Comparison of ENCODE assay signal across 2 cellular contexts in genomic region chr7:84183741-84184140, GRCh38.
TF ChIP-seq lines count a peak whose summit lies in the region.

No MANE protein-coding gene starts in this region.

TF ChIP-seq in IMR-90, 13 proteins besides CTCF, POLR2A, EP300 and RAD21:
- TF ChIP-seq, protein P1, sequence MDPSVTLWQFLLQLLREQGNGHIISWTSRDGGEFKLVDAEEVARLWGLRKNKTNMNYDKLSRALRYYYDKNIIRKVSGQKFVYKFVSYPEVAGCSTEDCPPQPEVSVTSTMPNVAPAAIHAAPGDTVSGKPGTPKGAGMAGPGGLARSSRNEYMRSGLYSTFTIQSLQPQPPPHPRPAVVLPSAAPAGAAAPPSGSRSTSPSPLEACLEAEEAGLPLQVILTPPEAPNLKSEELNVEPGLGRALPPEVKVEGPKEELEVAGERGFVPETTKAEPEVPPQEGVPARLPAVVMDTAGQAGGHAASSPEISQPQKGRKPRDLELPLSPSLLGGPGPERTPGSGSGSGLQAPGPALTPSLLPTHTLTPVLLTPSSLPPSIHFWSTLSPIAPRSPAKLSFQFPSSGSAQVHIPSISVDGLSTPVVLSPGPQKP (IDR thresholded peaks at IDR 0.05; ENCODE audit: borderline replicate concordance, low read depth, low read length), result no peak
- TF ChIP-seq RCOR1 (IDR thresholded peaks at IDR 0.05; ENCODE audit: insufficient replicate concordance, low read length) (no peak), FOS (IDR thresholded peaks at IDR 0.05; ENCODE audit: low read depth, low read length) (no peak), MAZ (IDR thresholded peaks at IDR 0.05; ENCODE audit: borderline replicate concordance, low read depth, low read length) (no peak), MXI1 (IDR thresholded peaks at IDR 0.05; ENCODE audit: borderline replicate concordance, low read depth, low read length) (no peak), CHD1 (IDR thresholded peaks at IDR 0.05; ENCODE audit: low read depth, low read length) (no peak), BHLHE40 (IDR thresholded peaks at IDR 0.05; ENCODE audit: low read depth, low read length) (no peak), MAFK (IDR thresholded peaks at IDR 0.05; ENCODE audit: low read depth, low read length) (no peak), SMC3 (IDR thresholded peaks at IDR 0.05; ENCODE audit: low read depth, low read length) (no peak), NFE2L2 (IDR thresholded peaks at IDR 0.05; ENCODE audit: low read depth, low read length) (no peak), USF2 (IDR thresholded peaks at IDR 0.05; ENCODE audit: low read depth, low read length) (no peak), RFX5 (IDR thresholded peaks at IDR 0.05; ENCODE audit: low read depth, low read length) (no peak), CEBPB (IDR thresholded peaks at IDR 0.05; ENCODE audit: low read depth, low read length) (no peak)

TF ChIP-seq in GM12878, 131 proteins besides CTCF, POLR2A, EP300 and RAD21:
- TF ChIP-seq FOXK2 (IDR thresholded peaks at IDR 0.05) (no peak), POLR2AphosphoS2 (IDR thresholded peaks at IDR 0.05; ENCODE audit: low read depth, low read length) (no peak), HDGF (IDR thresholded peaks at IDR 0.05) (no peak), HDAC2 (IDR thresholded peaks at IDR 0.05) (no peak), SIX5 (IDR thresholded peaks at IDR 0.05; ENCODE audit: low read depth, low read length, severe bottlenecking) (no peak)
- TF ChIP-seq, protein P2, sequence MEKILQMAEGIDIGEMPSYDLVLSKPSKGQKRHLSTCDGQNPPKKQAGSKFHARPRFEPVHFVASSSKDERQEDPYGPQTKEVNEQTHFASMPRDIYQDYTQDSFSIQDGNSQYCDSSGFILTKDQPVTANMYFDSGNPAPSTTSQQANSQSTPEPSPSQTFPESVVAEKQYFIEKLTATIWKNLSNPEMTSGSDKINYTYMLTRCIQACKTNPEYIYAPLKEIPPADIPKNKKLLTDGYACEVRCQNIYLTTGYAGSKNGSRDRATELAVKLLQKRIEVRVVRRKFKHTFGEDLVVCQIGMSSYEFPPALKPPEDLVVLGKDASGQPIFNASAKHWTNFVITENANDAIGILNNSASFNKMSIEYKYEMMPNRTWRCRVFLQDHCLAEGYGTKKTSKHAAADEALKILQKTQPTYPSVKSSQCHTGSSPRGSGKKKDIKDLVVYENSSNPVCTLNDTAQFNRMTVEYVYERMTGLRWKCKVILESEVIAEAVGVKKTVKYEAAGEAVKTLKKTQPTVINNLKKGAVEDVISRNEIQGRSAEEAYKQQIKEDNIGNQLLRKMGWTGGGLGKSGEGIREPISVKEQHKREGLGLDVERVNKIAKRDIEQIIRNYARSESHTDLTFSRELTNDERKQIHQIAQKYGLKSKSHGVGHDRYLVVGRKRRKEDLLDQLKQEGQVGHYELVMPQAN (conservative IDR thresholded peaks at IDR 0.05), result no peak
